ENCODE assay signal across 10 cellular contexts in genomic region chr10:72068901-72069446, GRCh38. TPM values are rescaled to one million over a fixed set of nuclear protein-coding genes. Genes with fewer than 3 reads are reported as not detected.
DNase-seq lines count a peak whose midpoint lies in the region; ATAC-seq and TF ChIP-seq lines count a peak whose summit lies in the region.
"Had no signal": no experiment of that assay in that cellular context is flagged by ENCODE, and none has a peak within 500 bp of the region (broad histone marks: within the 10 kb centered on the region; RNA-seq: fewer than 3 reads in every experiment).

No MANE protein-coding gene starts in this region.

- no peaks in the 10 kb centered on the region for H3K9me3 ChIP-seq in naive thymus-derived CD4-positive, alpha-beta T cell (ENCODE audit: control insufficient read depth in 2 of 3, low read length in 3 of 3)
- no peaks in the 10 kb centered on the region for H3K9me3 ChIP-seq in PC-3 (ENCODE audit: low read length)
- H3K9me3 ChIP-seq in lower lobe of right lung: no peaks in the 10 kb centered on the region

- H3K79me2 ChIP-seq in PC-3 (ENCODE audit: low read length): no peaks in the 10 kb centered on the region

- H3K4me1 ChIP-seq in naive thymus-derived CD4-positive, alpha-beta T cell (ENCODE audit: control insufficient read depth in 2 of 2, insufficient read depth in 2 of 2, low read length in 2 of 2): peaks cover 7 to 12% of the 10 kb centered on the region in 2 donors
- peaks cover under 1% of the 10 kb centered on the region for H3K4me1 ChIP-seq in PC-3 (ENCODE audit: insufficient read depth, low read length)
- peaks cover 5% of the 10 kb centered on the region for H3K4me1 ChIP-seq in lower lobe of right lung

- CTCF ChIA-PET in naive thymus-derived CD4-positive, alpha-beta T cell (lab: Charles Lee): interaction anchor here (1.3 kb wide), 1 partner anchor 153 kb away, joined by 3 read pairs; no protein-coding TSS in a partner anchor
- CTCF ChIA-PET in PC-3 (lab: Charles Lee): no interaction called here

- POLR2A ChIA-PET in naive thymus-derived CD4-positive, alpha-beta T cell (lab: Charles Lee): interaction anchor here (1.1 to 3.1 kb wide), 4 partner anchors 9 to 18 kb away, joined by 3 to 11 read pairs (median 4); no protein-coding TSS in a partner anchor
- POLR2A ChIA-PET in PC-3 (lab: Charles Lee; ENCODE audit: unreplicated experiment): no interaction called here

- H3K9me2 ChIP-seq in PC-3 (replicated peaks; ENCODE audit: low read length): no peaks in the 10 kb centered on the region

- H3K27ac ChIP-seq in naive thymus-derived CD4-positive, alpha-beta T cell (ENCODE audit: low read depth, low read length): peak overlapping the region; percentile 54
- no peak overlapping the region for H3K27ac ChIP-seq in PC-3 (ENCODE audit: low read length)
- H3K27ac ChIP-seq in lower lobe of right lung: no peak overlapping the region

- TF ChIP-seq CTCF in PC-3 (conservative IDR thresholded peaks at IDR 0.05; ENCODE audit: low read depth, low read length): no peak
- TF ChIP-seq CTCF in lower lobe of right lung (IDR thresholded peaks at IDR 0.05): no peak

- no peak overlapping the region for H3K4me3 ChIP-seq in naive thymus-derived CD4-positive, alpha-beta T cell (ENCODE audit: low read length)
- no peak overlapping the region for H3K4me3 ChIP-seq in PC-3 (ENCODE audit: low read length)
- no peak overlapping the region for H3K4me3 ChIP-seq in lower lobe of right lung

- no peak overlapping the region for H3K9ac ChIP-seq in PC-3 (ENCODE audit: low read length)

- H3K27ac Mint-ChIP-seq in IgD-negative memory B cell: peak overlapping the region in 2 of 3 donors; percentile 65 to 93
- peak overlapping the region; percentile 52 to 95 (median 84) for H3K27ac Mint-ChIP-seq in naive thymus-derived CD4-positive, alpha-beta T cell
- H3K27ac Mint-ChIP-seq: mesothelial cell of epicardium had no signal

- no peaks in the 10 kb centered on the region for H3K27me3 ChIP-seq in naive thymus-derived CD4-positive, alpha-beta T cell (ENCODE audit: control insufficient read depth in 2 of 2, insufficient read depth in 2 of 2, low read length in 2 of 2)
- no peaks in the 10 kb centered on the region for H3K27me3 ChIP-seq in PC-3 (ENCODE audit: low read length)
- H3K27me3 ChIP-seq in lower lobe of right lung (ENCODE audit: low read depth): no peaks in the 10 kb centered on the region

- intact Hi-C loops in naive thymus-derived CD4-positive, alpha-beta T cell (cut with micrococcal nuclease): no loop called here
- intact Hi-C loops in PC-3 (cut with micrococcal nuclease): no loop called here
- intact Hi-C loops in lower lobe of right lung (cut with DNase I): no loop called here

- H3K27me3 Mint-ChIP-seq in IgD-negative memory B cell: no peaks in the 10 kb centered on the region
- H3K27me3 Mint-ChIP-seq in naive thymus-derived CD4-positive, alpha-beta T cell: no peaks in the 10 kb centered on the region

- DNase-seq in DMS 273 (lab: John Stamatoyannopoulos, UW; ENCODE audit: unreplicated experiment) (peak; percentile 82), amniotic epithelial cell (ENCODE audit: low read depth) (peak; percentile 55), PC-3 (no peak), lower lobe of right lung (no peak), GOT3 (lab: John Stamatoyannopoulos, UW) (no peak), cerebellum (ENCODE audit: low spot score) (no peak)
- DNase-seq in naive thymus-derived CD4-positive, alpha-beta T cell: no peak
- DNase-seq: NCI-H1930 had no signal

- H3F3A ChIP-seq in PC-3 (ENCODE audit: low read length, unreplicated experiment): no peaks in the 10 kb centered on the region

- no peak overlapping the region for H3K4me3 Mint-ChIP-seq in IgD-negative memory B cell
- H3K4me3 Mint-ChIP-seq in naive thymus-derived CD4-positive, alpha-beta T cell: peak overlapping the region in 4 of 10 donors; percentile 10 to 67 (median 48)
- H3K4me3 Mint-ChIP-seq: mesothelial cell of epicardium had no signal

- H3K36me3 Mint-ChIP-seq in IgD-negative memory B cell: peaks cover 14% of the 10 kb centered on the region
- H3K36me3 Mint-ChIP-seq in naive thymus-derived CD4-positive, alpha-beta T cell: peaks cover 18 to 57% (median 33%) of the 10 kb centered on the region in 5 donors

- ATAC-seq in naive thymus-derived CD4-positive, alpha-beta T cell: no peak
- ATAC-seq in PC-3 (no peak), lower lobe of right lung (no peak)

- peaks cover 47 to 95% (median 68%) of the 10 kb centered on the region in 3 experiments for H3K36me3 ChIP-seq in naive thymus-derived CD4-positive, alpha-beta T cell (ENCODE audit: control insufficient read depth in 2 of 3, insufficient read depth in 3 of 3, low read length in 3 of 3)
- H3K36me3 ChIP-seq in PC-3 (ENCODE audit: low read depth, low read length): no peaks in the 10 kb centered on the region
- H3K36me3 ChIP-seq in lower lobe of right lung: peaks cover 17% of the 10 kb centered on the region

- BruUV-seq in PC-3 (replicated peaks; lab: Mats Ljungman, UMichigan): no TSS peak

- no peaks in the 10 kb centered on the region for H4K20me1 ChIP-seq in PC-3 (ENCODE audit: low read length)

- no peak overlapping the region for H3K4me2 ChIP-seq in PC-3 (ENCODE audit: low read length)

- H3K4me1 Mint-ChIP-seq in IgD-negative memory B cell: peaks cover 0 to 4% (median 0%) of the 10 kb centered on the region in 3 donors
- peaks cover 15 to 48% (median 34%) of the 10 kb centered on the region in 7 donors for H3K4me1 Mint-ChIP-seq in naive thymus-derived CD4-positive, alpha-beta T cell

- H2AFZ ChIP-seq in PC-3 (ENCODE audit: low read length): no peak overlapping the region

- H3K9me3 Mint-ChIP-seq in IgD-negative memory B cell: no peaks in the 10 kb centered on the region
- peaks cover 0 to 10% (median 0%) of the 10 kb centered on the region in 11 donors for H3K9me3 Mint-ChIP-seq in naive thymus-derived CD4-positive, alpha-beta T cell

RNA-seq across cellular contexts. Expression of gene SPOCK2, which starts 19.4 kb away (rescaled TPM):
- polyA plus RNA-seq in IgD-negative memory B cell: 65.5 TPM
- 100 to 1,000 TPM; 312 to 543 (median 505) TPM for total RNA-seq in naive thymus-derived CD4-positive, alpha-beta T cell
- 100 to 1,000 TPM; 200 to 250 TPM for polyA plus RNA-seq in naive thymus-derived CD4-positive, alpha-beta T cell
- total RNA-seq in PC-3 (2014; rRNA removed) (0.06 and 0.33 TPM in 2 replicates), lower lobe of right lung (108 TPM), cerebellum (118 TPM)

Comparison
In these comparisons a context has a peak if more than half of its experiments do, and no peak if none do; other contexts are left out.
1. DNase-seq: peak in DMS 273 (single experiment) and amniotic epithelial cell (single experiment); none in naive thymus-derived CD4-positive, alpha-beta T cell (0 of 9), PC-3 (single experiment), lower lobe of right lung (single experiment), GOT3 (single experiment) and cerebellum (single experiment).
2. RNA of gene SPOCK2, which starts 19.4 kb away (total RNA-seq): 312 to 543 TPM in naive thymus-derived CD4-positive, alpha-beta T cell, 118 TPM in cerebellum (single experiment) and 108 TPM in lower lobe of right lung (single experiment); 0.06 to 0.33 TPM in PC-3; every median in the first group is over 10 times any median in the second.